In genomic region chr6:9398794-9399373, GRCh38 we compare ENCODE assay signal across 16 cellular contexts.
A peak's percentile ranks its signal among the peaks of the same experiment; 100 is the strongest.
DNase-seq lines count a peak whose midpoint lies in the region; ATAC-seq and TF ChIP-seq lines count a peak whose summit lies in the region.
"Had no signal": no experiment of that assay in that cellular context is flagged by ENCODE, and none has a peak within 500 bp of the region (broad histone marks: within the 10 kb centered on the region; RNA-seq: fewer than 3 reads in every experiment).

No MANE protein-coding gene starts in this region.

- no peak overlapping the region for H3K27ac ChIP-seq in left lung
- H3K27ac ChIP-seq: epithelial cell of prostate, Peyer's patch had no signal

- no peaks in the 10 kb centered on the region for H3K36me3 ChIP-seq in left lung
- H3K36me3 ChIP-seq: Peyer's patch had no signal

- no peaks in the 10 kb centered on the region for H3K9me3 ChIP-seq in left lung
- H3K9me3 ChIP-seq: Peyer's patch had no signal

- H3K27me3 ChIP-seq in left lung, result peaks cover 3 to 15% of the 10 kb centered on the region in 2 donors
- H3K27me3 ChIP-seq: Peyer's patch had no signal

- H3K4me1 ChIP-seq in left lung, result no peaks in the 10 kb centered on the region
- H3K4me1 ChIP-seq: Peyer's patch had no signal

- DNase-seq in AG20443 (ENCODE audit: low spot score) (peak; percentile 48), NCI-H69 (lab: John Stamatoyannopoulos, UW) (peak; percentile 92), dermis blood vessel endothelial cell (peak; percentile 26), left lung (peak in 1 of 2 donors; percentile 67), NAMALWA (ENCODE audit: low spot score) (no peak), NCI-H510A treated with DMSO at 0.1 percent for 48 hours (lab: John Stamatoyannopoulos, UW) (no peak)
- DNase-seq in activated CD4-positive, alpha-beta T cell treated with anti-CD3 and anti-CD28 coated beads, Interleukin-2, amount 50 U/mL, for 48 hours, result no peak
- DNase-seq: central memory CD4-positive, alpha-beta T cell; DMS79; NCI-H510A; Peyer's patch; stimulated activated CD4-positive, alpha-beta T cell treated with anti-CD3 and anti-CD28 coated beads, Interleukin-15, amount 100 ng/mL, for 24 hours; trophoblast cell had no signal

- TF ChIP-seq CTCF in left lung (IDR thresholded peaks at IDR 0.05), result no peak

- ATAC-seq in left lung, result peak; percentile 32
- ATAC-seq in GM18873 (IDR thresholded peaks at IDR 0.05; ENCODE audit: low FRiP score, unreplicated experiment), result no peak
- ATAC-seq: GM12878 had no signal

- intact Hi-C loops in left lung (cut with DNase I), result no loop called here

- no peak overlapping the region for H3K4me3 ChIP-seq in left lung
- H3K4me3 ChIP-seq: GM12878, Peyer's patch had no signal

Comparison
In these comparisons a context has a peak if more than half of its experiments do, and no peak if none do; other contexts are left out.
1. DNase-seq: peak in AG20443 (single experiment), NCI-H69 (single experiment) and dermis blood vessel endothelial cell (single experiment); none in activated CD4-positive, alpha-beta T cell treated with anti-CD3 and anti-CD28 coated beads, Interleukin-2, amount 50 U/mL, for 48 hours (0 of 2), NAMALWA (single experiment) and NCI-H510A treated with DMSO at 0.1 percent for 48 hours (single experiment).